ENCODE assay signal across 8 cellular contexts in genomic region chr7:2645274-2645868, GRCh38. TPM values are rescaled to one million over a fixed set of nuclear protein-coding genes. Genes with fewer than 3 reads are reported as not detected.
DNase-seq lines count a peak whose midpoint lies in the region; ATAC-seq and TF ChIP-seq lines count a peak whose summit lies in the region.

No MANE protein-coding gene starts in this region.

- TF ChIP-seq CTCF in mucosa of descending colon (IDR thresholded peaks at IDR 0.05), result no peak
- no peak for TF ChIP-seq CTCF in omental fat pad (IDR thresholded peaks at IDR 0.05)

- no peaks in the 10 kb centered on the region for H3K9me3 ChIP-seq in mucosa of descending colon

- H3K4me3 ChIP-seq in mucosa of descending colon, result no peak overlapping the region

- intact Hi-C loops in mucosa of descending colon (cut with DNase I, micrococcal nuclease), result no loop called here

- ATAC-seq in HG03432 (IDR thresholded peaks at IDR 0.05; ENCODE audit: unreplicated experiment), result peak; percentile 56
- ATAC-seq in mucosa of descending colon, result peak; percentile 13
- ATAC-seq in omental fat pad (ENCODE audit: low FRiP score), result no peak
- ATAC-seq in HG03565 (IDR thresholded peaks at IDR 0.05; ENCODE audit: unreplicated experiment), result no peak

- H3K4me1 ChIP-seq in mucosa of descending colon (ENCODE audit: low read depth), result peaks cover 10% of the 10 kb centered on the region

- DNase-seq in activated gamma-delta T cell treated with Interleukin-2 at 50 U/mL for 16 hours (peak; percentile 59), activated gamma-delta T cell (lab: John Stamatoyannopoulos, UW) (no peak), mucosa of descending colon (peak in 2 of 3 donors; percentile 32 to 46), omental fat pad (ENCODE audit: low spot score) (no peak)
- peak; percentile 15 to 19 for DNase-seq in activated CD4-positive, alpha-beta T cell treated with anti-CD3 and anti-CD28 coated beads, Interleukin-2, amount 50 U/mL, for 48 hours
- no peak for DNase-seq in stimulated activated CD4-positive, alpha-beta T cell treated with anti-CD3 and anti-CD28 coated beads, Interleukin-1b, Interleukin-23, amount 100 ng/mL, for 48 hours

- no peaks in the 10 kb centered on the region for H3K36me3 ChIP-seq in mucosa of descending colon (ENCODE audit: low read depth)

RNA-seq across cellular contexts. Expression of gene TTYH3, which starts 13.6 kb away (rescaled TPM):
- total RNA-seq in mucosa of descending colon (10 to 100 TPM; 23.4 to 63.7 (median 32.1) TPM), omental fat pad (10 to 100 TPM; 21.5 to 62.6 (median 29.3) TPM)

RNA-seq across cellular contexts. Expression of gene AMZ1, which starts 42.6 kb away (rescaled TPM):
- total RNA-seq in mucosa of descending colon (1 to 10 TPM in 1 of 3 donors, under 1 TPM in 1, not detected in 1; 0.61 to 1.3 TPM), omental fat pad (1 to 10 TPM in 1 of 4 donors, under 1 TPM in 1, not detected in 2; 0.19 to 1.1 TPM)

Comparison
In these comparisons a context has a peak if more than half of its experiments do, and no peak if none do; other contexts are left out.
1. DNase-seq: peak in activated gamma-delta T cell treated with Interleukin-2 at 50 U/mL for 16 hours (single experiment), activated CD4-positive, alpha-beta T cell treated with anti-CD3 and anti-CD28 coated beads, Interleukin-2, amount 50 U/mL, for 48 hours (2 of 2) and mucosa of descending colon (2 of 3); none in activated gamma-delta T cell (single experiment), omental fat pad (single experiment) and stimulated activated CD4-positive, alpha-beta T cell treated with anti-CD3 and anti-CD28 coated beads, Interleukin-1b, Interleukin-23, amount 100 ng/mL, for 48 hours (single experiment).
2. ATAC-seq: peak in HG03432 (single experiment) and mucosa of descending colon (single experiment); none in omental fat pad (single experiment) and HG03565 (single experiment).